In genomic region chr16:1912215-1912543, GRCh38 we compare ENCODE assay signal across 30 cellular contexts. TPM values are rescaled to one million over a fixed set of nuclear protein-coding genes. Genes with fewer than 3 reads are reported as not detected.
DNase-seq lines count a peak whose midpoint lies in the region; ATAC-seq and TF ChIP-seq lines count a peak whose summit lies in the region.
"Had no signal": no experiment of that assay in that cellular context is flagged by ENCODE, and none has a peak within 500 bp of the region (broad histone marks: within the 10 kb centered on the region; RNA-seq: fewer than 3 reads in every experiment).

No MANE protein-coding gene starts in this region.

- H2AFZ ChIP-seq in neuronal stem cell (ENCODE audit: low read length) (no peak overlapping the region), hepatocyte (no peak overlapping the region)

- H3K23ac ChIP-seq in neuronal stem cell (ENCODE audit: low read depth, low read length, poor library complexity): no peak overlapping the region

- H3K14ac ChIP-seq in neuronal stem cell (ENCODE audit: low read length): peak overlapping the region; percentile 56

- H4K91ac ChIP-seq in neuronal stem cell (ENCODE audit: low read depth, low read length, poor library complexity): peak overlapping the region; percentile 85

- H3K27me3 ChIP-seq in esophagus squamous epithelium (peaks cover 0 to 63% (median under 1%) of the 10 kb centered on the region in 4 donors), neuronal stem cell (ENCODE audit: control insufficient read depth in 3 of 3, insufficient read depth in 3 of 3, low read depth in 1 of 3, low read length in 3 of 3) (peaks cover 2 to 76% (median 6%) of the 10 kb centered on the region in 3 experiments), suprapubic skin (peaks cover 52% of the 10 kb centered on the region), psoas muscle (ENCODE audit: insufficient read depth in 3 of 3, low read length in 2 of 3) (peaks cover 0 to 61% (median 15%) of the 10 kb centered on the region in 3 donors), thyroid gland (no peaks in the 10 kb centered on the region), hepatocyte (peaks cover 27% of the 10 kb centered on the region)

- peak overlapping the region; percentile 49 for H2BK15ac ChIP-seq in neuronal stem cell (ENCODE audit: low read length)

- no peak overlapping the region for H2BK120ac ChIP-seq in neuronal stem cell (ENCODE audit: low read depth, low read length)

- no peak overlapping the region for H3K4me2 ChIP-seq in neuronal stem cell (ENCODE audit: insufficient read depth, low read length, poor library complexity, severe bottlenecking)
- no peak overlapping the region for H3K4me2 ChIP-seq in hepatocyte
- H3K4me2 ChIP-seq: BLaER1 had no signal

- H3K9me3 ChIP-seq in esophagus squamous epithelium: no peaks in the 10 kb centered on the region
- H3K9me3 ChIP-seq in neuronal stem cell (replicated peaks in 1 of 2; ENCODE audit: control insufficient read depth in 2 of 2, insufficient read depth in 1 of 2, low read depth in 1 of 2, low read length in 2 of 2): no peaks in the 10 kb centered on the region
- H3K9me3 ChIP-seq in suprapubic skin: no peaks in the 10 kb centered on the region
- no peaks in the 10 kb centered on the region for H3K9me3 ChIP-seq in psoas muscle
- no peaks in the 10 kb centered on the region for H3K9me3 ChIP-seq in thyroid gland
- H3K9me3 ChIP-seq in hepatocyte (ENCODE audit: low read depth): no peaks in the 10 kb centered on the region
- H3K9me3 ChIP-seq: BE2C, BLaER1 had no signal

- no peak for ATAC-seq in psoas muscle
- ATAC-seq: GM12878 had no signal

- H3K4ac ChIP-seq in neuronal stem cell (ENCODE audit: low read length): no peak overlapping the region

- no peak overlapping the region for H2BK12ac ChIP-seq in neuronal stem cell (ENCODE audit: low read length)

- H3K4me3 ChIP-seq in esophagus squamous epithelium (no peak overlapping the region), neuronal stem cell (ENCODE audit: low read length in 2 of 2) (no peak overlapping the region), suprapubic skin (no peak overlapping the region), psoas muscle (no peak overlapping the region), thyroid gland (replicated peaks in 1 of 3) (no peak overlapping the region), hepatocyte (no peak overlapping the region)
- H3K4me3 ChIP-seq: BLaER1, GM12878 had no signal

- peaks cover 5% of the 10 kb centered on the region for H3K79me1 ChIP-seq in neuronal stem cell (ENCODE audit: low read depth, low read length)

- WGBS in esophagus squamous epithelium, 2 donors: 40 to 41% methylated on average over 6 to 9 of the region's 17 CpGs
- no CpG with 5 or more reads among the region's 17 CpGs for WGBS in neuronal stem cell (ENCODE audit: extremely low coverage in 2 of 2, insufficient read length in 2 of 2, insufficient replicate concordance in 1 of 2), 2 donors
- WGBS in suprapubic skin: 54% methylated on average over 3 of the region's 17 CpGs
- WGBS in psoas muscle, 3 donors: 76 to 82% (median 77%) methylated on average over 17 of the region's 17 CpGs
- WGBS in thyroid gland, 2 donors: 86 to 87% methylated on average over 5 to 7 of the region's 17 CpGs
- 93% methylated on average over 10 of the region's 17 CpGs for WGBS in hepatocyte (ENCODE audit: low lambda C conversion rate, missing lambda C conversion rate)

- H3K36me3 ChIP-seq in esophagus squamous epithelium (peaks cover 0 to 6% (median 0%) of the 10 kb centered on the region in 3 donors), neuronal stem cell (replicated peaks in 1 of 2; ENCODE audit: control insufficient read depth in 2 of 2, insufficient read depth in 2 of 2, low read length in 2 of 2) (no peaks in the 10 kb centered on the region), suprapubic skin (no peaks in the 10 kb centered on the region), psoas muscle (ENCODE audit: insufficient read depth in 1 of 2, low read depth in 1 of 2) (no peaks in the 10 kb centered on the region), thyroid gland (no peaks in the 10 kb centered on the region), hepatocyte (replicated peaks; ENCODE audit: insufficient read depth, low read depth) (no peaks in the 10 kb centered on the region)
- H3K36me3 ChIP-seq: BE2C, BLaER1 had no signal

- H3K9me2 ChIP-seq in hepatocyte (replicated peaks; ENCODE audit: insufficient read depth): no peaks in the 10 kb centered on the region

- H3K27ac ChIP-seq in RWPE1: 0 out of 2 replicates have a peak overlapping the region, but pooled peaks have one; percentile 57
- H3K27ac ChIP-seq in esophagus squamous epithelium: peak overlapping the region; percentile 9 to 88 (median 58)
- no peak overlapping the region for H3K27ac ChIP-seq in neuronal stem cell (replicated peaks; ENCODE audit: low read length)
- peak overlapping the region; percentile 18 for H3K27ac ChIP-seq in suprapubic skin
- no peak overlapping the region for H3K27ac ChIP-seq in psoas muscle
- no peak overlapping the region for H3K27ac ChIP-seq in thyroid gland
- no peak overlapping the region for H3K27ac ChIP-seq in hepatocyte
- H3K27ac ChIP-seq: BLaER1 had no signal

- TF ChIP-seq EP300 in suprapubic skin (IDR thresholded peaks at IDR 0.05): no peak

- H4K20me1 ChIP-seq in hepatocyte (ENCODE audit: insufficient read depth, poor library complexity, severe bottlenecking): no peaks in the 10 kb centered on the region

- H3K4me1 ChIP-seq in esophagus squamous epithelium (peaks cover 16 to 80% (median 33%) of the 10 kb centered on the region in 3 donors), neuronal stem cell (ENCODE audit: control insufficient read depth in 2 of 2, insufficient read depth in 1 of 2, low read depth in 1 of 2, low read length in 2 of 2) (peaks cover 2 to 27% of the 10 kb centered on the region in 2 donors), suprapubic skin (peaks cover 53% of the 10 kb centered on the region), psoas muscle (no peaks in the 10 kb centered on the region), thyroid gland (peaks cover 0 to 10% of the 10 kb centered on the region in 2 donors), hepatocyte (ENCODE audit: insufficient read depth) (peaks cover 11% of the 10 kb centered on the region)
- H3K4me1 ChIP-seq: BLaER1 had no signal

- H3K18ac ChIP-seq in neuronal stem cell (ENCODE audit: low read length): no peak overlapping the region

- intact Hi-C loops in esophagus squamous epithelium (cut with DNase I) (no loop called here), psoas muscle (cut with DNase I) (no loop called here), thyroid gland (cut with DNase I) (no loop called here)

- CTCF ChIA-PET in RWPE1 (lab: Yijun Ruan, JAX): no interaction called here

- POLR2A ChIA-PET in RWPE1 (lab: Yijun Ruan, JAX; ENCODE audit: low non-redundant PET): no interaction called here

- H2BK5ac ChIP-seq in neuronal stem cell (ENCODE audit: low read length): no peak overlapping the region

- H3K9ac ChIP-seq in neuronal stem cell (ENCODE audit: low read depth, low read length, poor library complexity): no peak overlapping the region
- H3K9ac ChIP-seq: BLaER1 had no signal

- no peak overlapping the region for H2AK5ac ChIP-seq in neuronal stem cell (ENCODE audit: low read depth, low read length)

- H3K79me2 ChIP-seq in hepatocyte: no peaks in the 10 kb centered on the region

- DNase-seq in RWPE1 (ENCODE audit: low spot score) (no peak), esophagus squamous epithelium (lab: John Stamatoyannopoulos, UW) (no peak), neuronal stem cell (ENCODE audit: low spot score) (no peak), suprapubic skin (ENCODE audit: low spot score in 2 of 2) (no peak), psoas muscle (no peak), thyroid gland (no peak), NCI-H345 (lab: John Stamatoyannopoulos, UW) (no peak), hepatocyte (ENCODE audit: low spot score) (no peak)
- DNase-seq: 8988T; ACHN; C1 segment of cervical spinal cord; CD4-positive, alpha-beta memory T cell; CD4-positive, CD25-positive, alpha-beta regulatory T cell; CD8-positive, alpha-beta memory T cell; COR-L47; DMS 273 treated with DMSO at 0.1 percent for 48 hours; DMS153; DMS53; DMS79; DND-41; EL; GDM1 had no signal

- no peak for TF ChIP-seq CTCF in RWPE1 (conservative IDR thresholded peaks at IDR 0.05; ENCODE audit: low read depth)
- TF ChIP-seq CTCF in esophagus squamous epithelium (IDR thresholded peaks at IDR 0.05): no peak
- TF ChIP-seq CTCF in suprapubic skin (IDR thresholded peaks at IDR 0.05): no peak
- no peak for TF ChIP-seq CTCF in psoas muscle (IDR thresholded peaks at IDR 0.05)
- no peak for TF ChIP-seq CTCF in thyroid gland (IDR thresholded peaks at IDR 0.05)
- TF ChIP-seq CTCF in hepatocyte (IDR thresholded peaks at IDR 0.05; ENCODE audit: poor library complexity): no peak

- H4K8ac ChIP-seq in neuronal stem cell (ENCODE audit: low read depth, low read length): no peak overlapping the region

- TF ChIP-seq POLR2A in esophagus squamous epithelium (IDR thresholded peaks at IDR 0.05): no peak
- no peak for TF ChIP-seq POLR2A in suprapubic skin (IDR thresholded peaks at IDR 0.05)
- no peak for TF ChIP-seq POLR2A in thyroid gland (IDR thresholded peaks at IDR 0.05)

RNA-seq across cellular contexts. Expression of gene HS3ST6, which starts 6.0 kb away (rescaled TPM):
- total RNA-seq in esophagus squamous epithelium (1 to 10 TPM; 1.6 to 9.9 (median 6.3) TPM), suprapubic skin (10 to 100 TPM; 28.5 to 76.7 (median 58.5) TPM), psoas muscle (not detected), thyroid gland (under 1 TPM in 1 of 4 donors, not detected in 3; 0.54 TPM), hepatocyte (not detected in 2 replicates)
- 1.1 TPM for polyA plus RNA-seq in neuronal stem cell (2013, experiment 1 of 2)
- polyA plus RNA-seq in neuronal stem cell (2013, experiment 2 of 2): 1.1 TPM
- polyA plus RNA-seq in psoas muscle (not detected), hepatocyte (0.41 and 0.63 TPM in 2 replicates)
- total RNA-seq: A673; CD4-positive, alpha-beta memory T cell; CD4-positive, CD25-positive, alpha-beta regulatory T cell; CD8-positive, alpha-beta memory T cell; Daoy; GM12878 had no signal
- polyA plus RNA-seq: AG04450; CD14-positive monocyte; CD4-positive, alpha-beta memory T cell; CD4-positive, CD25-positive, alpha-beta regulatory T cell; CD8-positive, alpha-beta memory T cell; GM12878 had no signal

RNA-seq across cellular contexts. Expression of gene MSRB1, which starts 30.8 kb away (rescaled TPM):
- total RNA-seq in esophagus squamous epithelium (10 to 100 TPM; 20.1 to 36.4 (median 21.0) TPM), suprapubic skin (10 to 100 TPM; 14.9 to 28.6 (median 23.5) TPM), psoas muscle (10 to 100 TPM; 44.2 to 65.3 (median 53.2) TPM), thyroid gland (10 to 100 TPM in 2 of 4 donors, 1 to 10 TPM in 2; 5.0 to 43.7 (median 12.4) TPM), hepatocyte (31.3 and 43.4 TPM in 2 replicates)
- 18.8 TPM for polyA plus RNA-seq in neuronal stem cell (2013, experiment 1 of 2)
- polyA plus RNA-seq in neuronal stem cell (2013, experiment 2 of 2): 17.3 TPM
- polyA plus RNA-seq in psoas muscle (10 to 100 TPM; 50.4 to 83.4 (median 76.1) TPM), hepatocyte (48.7 and 62.4 TPM in 2 replicates)

RNA-seq across cellular contexts. Expression of gene MEIOB, which starts 40.2 kb away (rescaled TPM):
- under 1 TPM in 1 of 4 donors, not detected in 3; 0.76 TPM for total RNA-seq in esophagus squamous epithelium
- polyA plus RNA-seq in neuronal stem cell (2013, experiment 1 of 2): 1.5 TPM
- 1.8 TPM for polyA plus RNA-seq in neuronal stem cell (2013, experiment 2 of 2)
- under 1 TPM in 2 of 4 donors, not detected in 2; 0.29 to 0.68 TPM for total RNA-seq in suprapubic skin
- not detected for total RNA-seq in psoas muscle
- not detected for polyA plus RNA-seq in psoas muscle
- total RNA-seq in thyroid gland: under 1 TPM in 1 of 4 donors, not detected in 3; 0.13 TPM
- total RNA-seq in hepatocyte: 0.60 TPM in 1 of 2 replicates, not detected in the other
- 0.28 TPM in 1 of 2 replicates, not detected in the other for polyA plus RNA-seq in hepatocyte
- total RNA-seq: CD4-positive, alpha-beta memory T cell; CD4-positive, CD25-positive, alpha-beta regulatory T cell; CD8-positive, alpha-beta memory T cell; Daoy had no signal
- polyA plus RNA-seq: CD14-positive monocyte; CD4-positive, alpha-beta memory T cell; CD4-positive, CD25-positive, alpha-beta regulatory T cell; CD8-positive, alpha-beta memory T cell had no signal

RNA-seq across cellular contexts. Expression of gene RPL3L, which starts 42.3 kb away (rescaled TPM):
- total RNA-seq in esophagus squamous epithelium (not detected), suprapubic skin (under 1 TPM in 3 of 4 donors, not detected in 1; 0.29 to 0.60 (median 0.42) TPM), psoas muscle (100 to 1,000 TPM; 205 to 296 (median 233) TPM), thyroid gland (not detected), hepatocyte (not detected in 2 replicates)
- 0.06 TPM for polyA plus RNA-seq in neuronal stem cell (2013, experiment 1 of 2)
- polyA plus RNA-seq in neuronal stem cell (2013, experiment 2 of 2): 0.04 TPM
- polyA plus RNA-seq in psoas muscle (100 to 1,000 TPM; 116 to 315 (median 188) TPM), hepatocyte (0.08 TPM in 1 of 2 replicates, not detected in the other)
- total RNA-seq: A673; CD4-positive, alpha-beta memory T cell; CD4-positive, CD25-positive, alpha-beta regulatory T cell; Daoy; G401; GM12878 had no signal
- polyA plus RNA-seq: AG04450; CD14-positive monocyte; CD4-positive, alpha-beta memory T cell; CD4-positive, CD25-positive, alpha-beta regulatory T cell; CD8-positive, alpha-beta memory T cell had no signal

RNA-seq across cellular contexts. Expression of gene NDUFB10, which starts 47.2 kb away (rescaled TPM):
- total RNA-seq in esophagus squamous epithelium (100 to 1,000 TPM; 172 to 215 (median 189) TPM), suprapubic skin (100 to 1,000 TPM; 157 to 196 (median 174) TPM), psoas muscle (100 to 1,000 TPM; 350 to 465 (median 373) TPM), thyroid gland (100 to 1,000 TPM; 174 to 325 (median 284) TPM), hepatocyte (162 and 234 TPM in 2 replicates)
- polyA plus RNA-seq in neuronal stem cell (2013, experiment 1 of 2): 135 TPM
- 129 TPM for polyA plus RNA-seq in neuronal stem cell (2013, experiment 2 of 2)
- polyA plus RNA-seq in psoas muscle (100 to 1,000 TPM; 753 to 870 (median 797) TPM), hepatocyte (244 and 251 TPM in 2 replicates)

Comparison
In these comparisons a context has a peak if more than half of its experiments do, and no peak if none do; other contexts are left out.
1. H3K27ac ChIP-seq: peak in RWPE1 (single experiment), esophagus squamous epithelium (4 of 4) and suprapubic skin (single experiment); none in neuronal stem cell (single experiment), psoas muscle (single experiment), thyroid gland (0 of 3) and hepatocyte (single experiment).